Comparison of ENCODE assay signal across 9 cellular contexts in genomic region chr17:76493505-76494167, GRCh38. TPM values are rescaled to one million over a fixed set of nuclear protein-coding genes. Genes with fewer than 3 reads are reported as not detected.
DNase-seq lines count a peak whose midpoint lies in the region; ATAC-seq and TF ChIP-seq lines count a peak whose summit lies in the region.
"Had no signal": no experiment of that assay in that cellular context is flagged by ENCODE, and none has a peak within 500 bp of the region (broad histone marks: within the 10 kb centered on the region; RNA-seq: fewer than 3 reads in every experiment).

No MANE protein-coding gene starts in this region.

- peak overlapping the region; percentile 100 for H3K27ac Mint-ChIP-seq in natural killer cell treated with Interleukin-12 subunit alpha and Interleukin-12 subunit beta and Interleukin-15 and Interleukin-18, amount 100 ng/mL, for 72 hours

- H3K9ac ChIP-seq in DND-41 (ENCODE audit: low read depth, low read length): no peak overlapping the region

- H3K9me3 Mint-ChIP-seq in natural killer cell treated with Interleukin-12 subunit alpha and Interleukin-12 subunit beta and Interleukin-15 and Interleukin-18, amount 100 ng/mL, for 72 hours: no peaks in the 10 kb centered on the region

- peaks cover 5% of the 10 kb centered on the region for H3K4me1 ChIP-seq in DND-41 (ENCODE audit: insufficient read depth, low read length)

- H3K36me3 Mint-ChIP-seq in natural killer cell treated with Interleukin-12 subunit alpha and Interleukin-12 subunit beta and Interleukin-15 and Interleukin-18, amount 100 ng/mL, for 72 hours: no peaks in the 10 kb centered on the region

- peak overlapping the region; percentile 97 for H3K4me3 Mint-ChIP-seq in natural killer cell treated with Interleukin-12 subunit alpha and Interleukin-12 subunit beta and Interleukin-15 and Interleukin-18, amount 100 ng/mL, for 72 hours

- H3K4me1 Mint-ChIP-seq in natural killer cell treated with Interleukin-12 subunit alpha and Interleukin-12 subunit beta and Interleukin-15 and Interleukin-18, amount 100 ng/mL, for 72 hours (ENCODE audit: low read depth in 2 of 2): peaks cover 52 to 72% of the 10 kb centered on the region in 2 donors

- H3K27me3 Mint-ChIP-seq in natural killer cell treated with Interleukin-12 subunit alpha and Interleukin-12 subunit beta and Interleukin-15 and Interleukin-18, amount 100 ng/mL, for 72 hours: no peaks in the 10 kb centered on the region

- no peak overlapping the region for H2AFZ ChIP-seq in DND-41 (ENCODE audit: low read depth, low read length)

- no peak overlapping the region for H3K4me2 ChIP-seq in DND-41 (ENCODE audit: insufficient read depth, low read length)

- H3K4me3 ChIP-seq in DND-41 (ENCODE audit: low read depth in 1 of 2, low read length in 2 of 2): no peak overlapping the region

- no peaks in the 10 kb centered on the region for H3K36me3 ChIP-seq in DND-41 (ENCODE audit: insufficient read depth, low read length)

- H4K20me1 ChIP-seq in DND-41 (ENCODE audit: insufficient read depth, low read length): peaks cover 5% of the 10 kb centered on the region; the same call in 1 of the 2 replicates

- no peaks in the 10 kb centered on the region for H3K79me2 ChIP-seq in DND-41 (ENCODE audit: insufficient read depth, low read length)

- peak; percentile 26 for DNase-seq in DND-41
- DNase-seq in natural killer cell treated with Interleukin-12 subunit alpha and Interleukin-12 subunit beta and Interleukin-15 and Interleukin-18, amount 100 ng/mL, for 72 hours (ENCODE audit: low spot score): peak; percentile 85
- no peak for DNase-seq in NCI-H446 (lab: John Stamatoyannopoulos, UW)
- DNase-seq in foreskin melanocyte: no peak
- DNase-seq in effector CD8-positive, alpha-beta T cell (lab: John Stamatoyannopoulos, UW): no peak

- no peaks in the 10 kb centered on the region for H3K9me3 ChIP-seq in DND-41 (ENCODE audit: insufficient read depth, low read length, severe bottlenecking)

- peak; percentile 18; the same call in 1 of the 3 replicates for ATAC-seq in DND-41 (ENCODE audit: insufficient read depth, low read depth)
- ATAC-seq in HG03342 (IDR thresholded peaks at IDR 0.05; ENCODE audit: unreplicated experiment): peak; percentile 1
- peak; percentile 45 to 52 for ATAC-seq in natural killer cell treated with Interleukin-12 subunit alpha and Interleukin-12 subunit beta and Interleukin-15 and Interleukin-18, amount 100 ng/mL, for 72 hours
- no peak for ATAC-seq in GM21737 (IDR thresholded peaks at IDR 0.05; ENCODE audit: unreplicated experiment)

- peaks cover 4% of the 10 kb centered on the region for H3K27me3 ChIP-seq in DND-41 (ENCODE audit: insufficient read depth, low read length, poor library complexity)

- no peak for TF ChIP-seq CTCF in DND-41 (IDR thresholded peaks at IDR 0.05; ENCODE audit: borderline replicate concordance, extremely low read depth, low read length, poor library complexity, severe bottlenecking)

- H3K27ac ChIP-seq in DND-41 (ENCODE audit: low read length): no peak overlapping the region
- H3K27ac ChIP-seq in angular gyrus (ENCODE audit: low read depth, low read length): peak overlapping the region; percentile 68

RNA-seq across cellular contexts. Expression of gene RHBDF2, which starts 7.6 kb away (rescaled TPM):
- total RNA-seq in natural killer cell treated with Interleukin-12 subunit alpha and Interleukin-12 subunit beta and Interleukin-15 and Interleukin-18, amount 100 ng/mL, for 72 hours: 100 to 1,000 TPM; 156 to 234 TPM

RNA-seq across cellular contexts. Expression of gene AANAT, which starts 26.2 kb away (rescaled TPM):
- under 1 TPM in 1 of 2 donors, not detected in 1; 0.78 TPM for total RNA-seq in natural killer cell treated with Interleukin-12 subunit alpha and Interleukin-12 subunit beta and Interleukin-15 and Interleukin-18, amount 100 ng/mL, for 72 hours
- total RNA-seq: M059J had no signal

RNA-seq across cellular contexts. Expression of gene UBE2O, which starts 40.7 kb away (rescaled TPM):
- 10 to 100 TPM; 46.7 to 66.9 TPM for total RNA-seq in natural killer cell treated with Interleukin-12 subunit alpha and Interleukin-12 subunit beta and Interleukin-15 and Interleukin-18, amount 100 ng/mL, for 72 hours

RNA-seq across cellular contexts. Expression of gene CYGB, which starts 43.9 kb away (rescaled TPM):
- 1 to 10 TPM; 1.0 to 2.9 TPM for total RNA-seq in natural killer cell treated with Interleukin-12 subunit alpha and Interleukin-12 subunit beta and Interleukin-15 and Interleukin-18, amount 100 ng/mL, for 72 hours

RNA-seq across cellular contexts. Expression of gene PRCD, which starts 46.2 kb away (rescaled TPM):
- total RNA-seq in natural killer cell treated with Interleukin-12 subunit alpha and Interleukin-12 subunit beta and Interleukin-15 and Interleukin-18, amount 100 ng/mL, for 72 hours: under 1 TPM in 1 of 2 donors, not detected in 1; 0.78 TPM

Comparison
In these comparisons a context has a peak if more than half of its experiments do, and no peak if none do; other contexts are left out.
1. DNase-seq: peak in DND-41 (single experiment) and natural killer cell treated with Interleukin-12 subunit alpha and Interleukin-12 subunit beta and Interleukin-15 and Interleukin-18, amount 100 ng/mL, for 72 hours (single experiment); none in NCI-H446 (0 of 2), foreskin melanocyte (single experiment) and effector CD8-positive, alpha-beta T cell (single experiment).